ENCODE assay signal across 15 cellular contexts in genomic region chr2:227466887-227467285, GRCh38. TPM values are rescaled to one million over a fixed set of nuclear protein-coding genes. Genes with fewer than 3 reads are reported as not detected.
DNase-seq lines count a peak whose midpoint lies in the region; ATAC-seq, FAIRE-seq and TF ChIP-seq lines count a peak whose summit lies in the region.
"Had no signal": no experiment of that assay in that cellular context is flagged by ENCODE, and none has a peak within 500 bp of the region (broad histone marks: within the 10 kb centered on the region; RNA-seq: fewer than 3 reads in every experiment).

No MANE protein-coding gene starts in this region.

- H3K36me3 Mint-ChIP-seq in activated naive CD4-positive, alpha-beta T cell treated with anti-CD3 and anti-CD28 coated beads for 36 hours (ENCODE audit: low read depth) = no peaks in the 10 kb centered on the region

- H3K27me3 Mint-ChIP-seq in activated naive CD4-positive, alpha-beta T cell treated with anti-CD3 and anti-CD28 coated beads for 36 hours (ENCODE audit: low read depth) = no peaks in the 10 kb centered on the region

- no peaks in the 10 kb centered on the region for H3K36me3 ChIP-seq in stomach
- H3K36me3 ChIP-seq: lower lobe of right lung, thyroid gland had no signal

- CTCF ChIA-PET in activated naive CD4-positive, alpha-beta T cell treated with anti-CD3 and anti-CD28 coated beads for 36 hours (lab: Charles Lee) = interaction anchor here (0.8 to 8.5 kb wide), 2 partner anchors 8 to 58 kb away, joined by 3 to 95 read pairs; no protein-coding TSS in a partner anchor

- WGBS in stomach, 5 donors = 86 to 93% (median 87%) methylated on average over 4 of the region's 4 CpGs

- peaks cover 15 to 46% (median 29%) of the 10 kb centered on the region in 4 donors for H3K4me1 ChIP-seq in stomach
- H3K4me1 ChIP-seq: psoas muscle had no signal

- no peak overlapping the region for H3K4me3 ChIP-seq in stomach
- H3K4me3 ChIP-seq: lower lobe of right lung, psoas muscle, thyroid gland had no signal

- peaks cover 71% of the 10 kb centered on the region for H3K4me1 Mint-ChIP-seq in activated naive CD4-positive, alpha-beta T cell treated with anti-CD3 and anti-CD28 coated beads for 36 hours (ENCODE audit: low read depth)

- peak overlapping the region; percentile 33 for H3K4me3 Mint-ChIP-seq in activated naive CD4-positive, alpha-beta T cell treated with anti-CD3 and anti-CD28 coated beads for 36 hours

- TF ChIP-seq CTCF in VCaP (conservative IDR thresholded peaks at IDR 0.05) = no peak
- TF ChIP-seq CTCF in stomach (IDR thresholded peaks at IDR 0.05) = no peak

- intact Hi-C loops in activated naive CD4-positive, alpha-beta T cell treated with anti-CD3 and anti-CD28 coated beads for 36 hours (cut with micrococcal nuclease) = no loop called here
- intact Hi-C loops in stomach (cut with DNase I; ENCODE audit: low total_unique reads) = no loop called here

- peak; percentile 38 for ATAC-seq in esophagus mucosa
- ATAC-seq: activated CD4-positive, CD25-positive, alpha-beta regulatory T cell treated with anti-CD3 and anti-CD28 coated beads, Interleukin-2, amount 50 U/mL, for 24 hours had no signal

- TF ChIP-seq POLR2A in stomach (IDR thresholded peaks at IDR 0.05) = no peak

- peak overlapping the region; percentile 88 for H3K27ac Mint-ChIP-seq in activated naive CD4-positive, alpha-beta T cell treated with anti-CD3 and anti-CD28 coated beads for 36 hours

- FAIRE-seq in RCC 7860 (lab: Jason Lieb, UNC) = no peak

- no peaks in the 10 kb centered on the region for H3K9me3 Mint-ChIP-seq in activated naive CD4-positive, alpha-beta T cell treated with anti-CD3 and anti-CD28 coated beads for 36 hours

- TF ChIP-seq EP300 in stomach (IDR thresholded peaks at IDR 0.05) = no peak

- H3K27ac ChIP-seq in VCaP (peak overlapping the region; percentile 62), stomach (peak overlapping the region; percentile 49 to 77 (median 70))
- H3K27ac ChIP-seq: lower lobe of right lung, psoas muscle, thyroid gland had no signal

- H3K27me3 ChIP-seq in stomach = no peaks in the 10 kb centered on the region
- H3K27me3 ChIP-seq: thyroid gland had no signal

- no peaks in the 10 kb centered on the region for H3K9me3 ChIP-seq in stomach
- H3K9me3 ChIP-seq: lower lobe of right lung, psoas muscle, thyroid gland had no signal

- no peak for DNase-seq in activated naive CD4-positive, alpha-beta T cell treated with anti-CD3 and anti-CD28 coated beads for 36 hours
- DNase-seq in activated naive CD4-positive, alpha-beta T cell treated with Interleukin-2 at 50 U/mL for 16 hours = no peak
- DNase-seq in stomach (no peak), RCC 7860 (ENCODE audit: low spot score) (no peak), SK-N-DZ (ENCODE audit: low spot score) (no peak)
- DNase-seq in stimulated activated CD4-positive, alpha-beta T cell treated with anti-CD3 and anti-CD28 coated beads, Interleukin-4, amount 100 ng/mL, for 4 hours = no peak
- DNase-seq: effector CD4-positive, alpha-beta T cell; head of caudate nucleus; lower lobe of right lung; NCI-H345 had no signal

RNA-seq across cellular contexts. Expression of gene AGFG1, which starts 5.1 kb away (rescaled TPM):
- 100 to 1,000 TPM; 153 to 157 TPM for total RNA-seq in activated naive CD4-positive, alpha-beta T cell treated with anti-CD3 and anti-CD28 coated beads for 36 hours
- 62.4 TPM for total RNA-seq in esophagus mucosa
- 100 to 1,000 TPM in 1 of 5 donors, 10 to 100 TPM in 4; 16.1 to 119 (median 38.1) TPM for total RNA-seq in stomach
- 10 to 100 TPM; 17.8 to 37.0 (median 34.5) TPM for polyA plus RNA-seq in stomach
- polyA plus RNA-seq in SK-N-DZ (2014; cell fraction: cytosol; rRNA removed) = 18.5 and 19.1 TPM in 2 replicates
- 12.9 and 16.4 TPM in 2 replicates for polyA plus RNA-seq in SK-N-DZ (2014; cell fraction: nucleus; rRNA removed)
